In the genomic region with DNA sequence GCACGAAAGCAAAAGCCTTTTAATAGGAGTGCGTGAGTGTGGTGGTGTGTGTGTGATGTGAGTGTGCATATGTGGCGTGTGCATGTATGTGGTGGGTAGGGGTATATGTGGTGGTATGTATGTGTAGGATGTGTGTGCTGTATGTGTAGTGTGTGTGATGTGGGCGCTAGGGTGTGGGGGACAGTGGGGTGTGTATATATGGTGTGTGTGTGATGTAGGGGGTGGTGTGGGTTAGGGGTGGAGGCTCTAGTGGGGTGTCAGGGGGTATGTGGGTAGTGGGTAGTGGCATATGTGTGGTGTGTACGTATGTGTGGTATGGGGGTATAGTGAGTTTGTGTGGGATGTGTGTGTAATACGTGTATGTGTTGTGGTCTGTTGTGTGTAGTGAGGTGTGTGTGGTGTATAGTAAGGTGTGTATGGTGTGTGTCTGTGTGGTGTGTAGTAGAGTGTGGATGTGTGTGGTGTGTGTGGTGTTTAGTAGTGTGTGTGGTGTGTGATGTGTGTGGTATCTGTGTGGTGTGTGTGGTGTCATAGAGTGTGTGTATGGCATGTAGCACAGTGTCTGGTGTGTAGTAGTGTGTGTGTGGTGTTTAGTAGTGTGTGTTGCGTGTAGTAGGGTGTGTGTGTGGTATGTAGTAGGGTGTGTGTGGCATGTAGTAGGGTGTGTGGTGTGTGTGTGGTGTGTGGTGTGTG, we compare ENCODE assay signal across 21 cellular contexts.
"Had no signal": no experiment of that assay in that cellular context is flagged by ENCODE, and none has a peak within 500 bp of the region (broad histone marks: within the 10 kb centered on the region; RNA-seq: fewer than 3 reads in every experiment).

No MANE protein-coding gene starts in this region.

- H3K4me1 ChIP-seq: adrenal gland, colonic mucosa, thyroid gland had no signal

- H3K4me3 Mint-ChIP-seq: activated CD8-positive, alpha-beta T cell treated with anti-CD3 and anti-CD28 coated beads, Interleukin-2, amount 10 ng/mL, durations not matched to agents 7 days and 5 days; activated naive CD4-positive, alpha-beta T cell treated with anti-CD3 and anti-CD28 coated beads, Interleukin-2, amount 50 U/mL, for 24 hours; central memory CD8-positive, alpha-beta T cell; effector memory CD8-positive, alpha-beta T cell; naive B cell; stimulated activated naive CD8-positive, alpha-beta T cell treated with anti-CD3 and anti-CD28 coated beads, Interleukin-15, Interleukin-2, amounts not matched to agents 100 ng/mL and 50 ng/mL, for 24 hours had no signal

- DNase-seq: activated CD4-positive, alpha-beta T cell treated with anti-CD3 and anti-CD28 coated beads for 1 hour; activated CD4-positive, alpha-beta T cell treated with anti-CD3 and anti-CD28 coated beads, Interleukin-2, amount 50 U/mL, for 1 hour; activated CD8-positive, alpha-beta T cell treated with anti-CD3 and anti-CD28 coated beads, Interleukin-2, amount 10 ng/mL, durations not matched to agents 7 days and 5 days; activated gamma-delta T cell treated with Interleukin-2 at 50 U/mL for 16 hours; activated T-cell treated with anti-CD3 and anti-CD28 coated beads, Interleukin-2, amount 50 U/mL, for 1 hour; adrenal gland; brain microvascular endothelial cell; colonic mucosa; dorsolateral prefrontal cortex; effector memory CD8-positive, alpha-beta T cell; foreskin melanocyte; kidney; lower lobe of right lung; naive B cell; retina; substantia nigra; thyroid gland had no signal

- H3K27ac Mint-ChIP-seq: activated CD8-positive, alpha-beta T cell treated with anti-CD3 and anti-CD28 coated beads, Interleukin-2, amount 10 ng/mL, durations not matched to agents 7 days and 5 days; activated naive CD4-positive, alpha-beta T cell treated with anti-CD3 and anti-CD28 coated beads, Interleukin-2, amount 50 U/mL, for 24 hours; effector memory CD8-positive, alpha-beta T cell; stimulated activated naive CD8-positive, alpha-beta T cell treated with anti-CD3 and anti-CD28 coated beads, Interleukin-15, Interleukin-2, amounts not matched to agents 100 ng/mL and 50 ng/mL, for 24 hours had no signal

- H3K36me3 ChIP-seq: adrenal gland, ascending aorta, brain microvascular endothelial cell, colonic mucosa, lower lobe of right lung, thyroid gland had no signal

- H3K36me3 Mint-ChIP-seq: activated naive CD4-positive, alpha-beta T cell treated with anti-CD3 and anti-CD28 coated beads, Interleukin-2, amount 50 U/mL, for 24 hours; naive B cell had no signal

- H3K9me3 Mint-ChIP-seq: activated naive CD4-positive, alpha-beta T cell treated with anti-CD3 and anti-CD28 coated beads, Interleukin-2, amount 50 U/mL, for 24 hours; central memory CD8-positive, alpha-beta T cell; effector memory CD8-positive, alpha-beta T cell; naive B cell; stimulated activated naive CD8-positive, alpha-beta T cell treated with anti-CD3 and anti-CD28 coated beads, Interleukin-15, Interleukin-2, amounts not matched to agents 100 ng/mL and 50 ng/mL, for 24 hours had no signal

- H3K27ac ChIP-seq: adrenal gland, brain microvascular endothelial cell, colonic mucosa, lower lobe of right lung, thyroid gland had no signal

- FAIRE-seq: kidney had no signal

- H3K4me3 ChIP-seq: adrenal gland, colonic mucosa, dorsolateral prefrontal cortex, lower lobe of right lung, thyroid gland had no signal

- H3K27me3 ChIP-seq: adrenal gland, ascending aorta, colonic mucosa, thyroid gland had no signal

- ATAC-seq: activated CD8-positive, alpha-beta T cell treated with anti-CD3 and anti-CD28 coated beads, Interleukin-2, amount 10 ng/mL, durations not matched to agents 7 days and 5 days; effector memory CD8-positive, alpha-beta T cell had no signal

- H3K9me3 ChIP-seq: adrenal gland, ascending aorta, colonic mucosa, lower lobe of right lung, thyroid gland had no signal
